1 cellular context compared by ENCODE assay signal in the genomic region with DNA sequence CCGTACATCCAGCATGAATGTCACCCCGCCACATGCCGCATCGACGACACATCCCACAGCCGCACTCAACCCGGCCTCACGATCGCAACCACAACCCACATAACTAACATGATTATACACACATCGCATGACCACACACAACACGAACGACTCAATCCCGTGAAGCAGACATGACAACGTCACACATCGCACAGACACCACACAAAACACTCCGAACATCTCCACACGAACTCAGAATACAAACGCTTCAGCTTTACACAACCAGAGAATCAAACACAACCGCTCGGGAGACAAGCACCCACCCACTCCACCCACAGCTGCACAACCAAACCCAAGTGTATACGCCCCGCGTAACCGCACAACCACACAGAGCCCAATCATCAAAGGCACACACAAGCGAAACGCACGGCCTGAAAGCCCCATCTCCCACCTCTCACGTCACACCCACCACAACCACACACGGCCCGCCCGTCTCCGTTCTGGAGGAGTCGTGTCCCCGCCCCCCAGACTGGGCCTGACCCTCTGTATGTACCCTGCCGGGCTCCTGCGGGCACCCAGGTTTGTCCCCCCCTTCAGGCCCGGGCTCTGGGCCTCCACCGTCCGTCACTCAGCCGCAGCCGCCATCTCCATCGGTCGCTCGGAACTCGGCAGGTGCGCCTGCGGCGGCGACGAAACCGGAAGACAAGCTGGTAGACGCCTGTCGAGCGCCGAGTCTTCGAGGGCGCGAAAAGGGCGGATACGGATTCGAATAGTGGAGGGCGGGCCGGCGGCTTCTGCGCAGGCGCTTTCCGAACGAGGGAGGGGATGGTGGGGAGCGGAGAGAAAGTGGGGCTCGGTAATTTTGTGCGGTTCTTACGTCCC.
TF ChIP-seq lines count a peak whose summit lies in the region.

A gene (minus strand): TSS at position 646 of the 861 bp plus-strand sequence. CDS start 3,028 bp downstream, outside the sequence.

TF ChIP-seq in HepG2, 621 proteins besides CTCF, POLR2A, EP300 and RAD21 (continued from another document and continues in another):
- no peak for TF ChIP-seq ZNF530 (CRISPR knock-in tag; IDR thresholded peaks at IDR 0.05; ENCODE audit: low read depth)
- 0 out of 2 replicates have a peak, but pooled peaks have one; percentile 85 for TF ChIP-seq ZNF558 (CRISPR knock-in tag; IDR thresholded peaks at IDR 0.05; ENCODE audit: borderline replicate concordance)
- TF ChIP-seq, protein P1, sequence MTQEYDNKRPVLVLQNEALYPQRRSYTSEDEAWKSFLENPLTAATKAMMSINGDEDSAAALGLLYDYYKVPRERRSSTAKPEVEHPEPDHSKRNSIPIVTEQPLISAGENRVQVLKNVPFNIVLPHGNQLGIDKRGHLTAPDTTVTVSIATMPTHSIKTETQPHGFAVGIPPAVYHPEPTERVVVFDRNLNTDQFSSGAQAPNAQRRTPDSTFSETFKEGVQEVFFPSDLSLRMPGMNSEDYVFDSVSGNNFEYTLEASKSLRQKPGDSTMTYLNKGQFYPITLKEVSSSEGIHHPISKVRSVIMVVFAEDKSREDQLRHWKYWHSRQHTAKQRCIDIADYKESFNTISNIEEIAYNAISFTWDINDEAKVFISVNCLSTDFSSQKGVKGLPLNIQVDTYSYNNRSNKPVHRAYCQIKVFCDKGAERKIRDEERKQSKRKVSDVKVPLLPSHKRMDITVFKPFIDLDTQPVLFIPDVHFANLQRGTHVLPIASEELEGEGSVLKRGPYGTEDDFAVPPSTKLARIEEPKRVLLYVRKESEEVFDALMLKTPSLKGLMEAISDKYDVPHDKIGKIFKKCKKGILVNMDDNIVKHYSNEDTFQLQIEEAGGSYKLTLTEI (CRISPR knock-in tag; conservative IDR thresholded peaks at IDR 0.05), result no peak; the same call in 1 of the 2 replicates
- TF ChIP-seq, protein P2, sequence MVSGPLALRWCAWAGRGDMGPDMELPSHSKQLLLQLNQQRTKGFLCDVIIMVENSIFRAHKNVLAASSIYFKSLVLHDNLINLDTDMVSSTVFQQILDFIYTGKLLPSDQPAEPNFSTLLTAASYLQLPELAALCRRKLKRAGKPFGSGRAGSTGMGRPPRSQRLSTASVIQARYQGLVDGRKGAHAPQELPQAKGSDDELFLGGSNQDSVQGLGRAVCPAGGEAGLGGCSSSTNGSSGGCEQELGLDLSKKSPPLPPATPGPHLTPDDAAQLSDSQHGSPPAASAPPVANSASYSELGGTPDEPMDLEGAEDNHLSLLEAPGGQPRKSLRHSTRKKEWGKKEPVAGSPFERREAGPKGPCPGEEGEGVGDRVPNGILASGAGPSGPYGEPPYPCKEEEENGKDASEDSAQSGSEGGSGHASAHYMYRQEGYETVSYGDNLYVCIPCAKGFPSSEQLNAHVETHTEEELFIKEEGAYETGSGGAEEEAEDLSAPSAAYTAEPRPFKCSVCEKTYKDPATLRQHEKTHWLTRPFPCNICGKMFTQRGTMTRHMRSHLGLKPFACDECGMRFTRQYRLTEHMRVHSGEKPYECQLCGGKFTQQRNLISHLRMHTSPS (CRISPR knock-in tag; IDR thresholded peaks at IDR 0.05; ENCODE audit: low read depth), result peak; percentile 59
- TF ChIP-seq TAF1 (CRISPR knock-in tag; IDR thresholded peaks at IDR 0.05), result peak; percentile 91
- TF ChIP-seq, protein P3, sequence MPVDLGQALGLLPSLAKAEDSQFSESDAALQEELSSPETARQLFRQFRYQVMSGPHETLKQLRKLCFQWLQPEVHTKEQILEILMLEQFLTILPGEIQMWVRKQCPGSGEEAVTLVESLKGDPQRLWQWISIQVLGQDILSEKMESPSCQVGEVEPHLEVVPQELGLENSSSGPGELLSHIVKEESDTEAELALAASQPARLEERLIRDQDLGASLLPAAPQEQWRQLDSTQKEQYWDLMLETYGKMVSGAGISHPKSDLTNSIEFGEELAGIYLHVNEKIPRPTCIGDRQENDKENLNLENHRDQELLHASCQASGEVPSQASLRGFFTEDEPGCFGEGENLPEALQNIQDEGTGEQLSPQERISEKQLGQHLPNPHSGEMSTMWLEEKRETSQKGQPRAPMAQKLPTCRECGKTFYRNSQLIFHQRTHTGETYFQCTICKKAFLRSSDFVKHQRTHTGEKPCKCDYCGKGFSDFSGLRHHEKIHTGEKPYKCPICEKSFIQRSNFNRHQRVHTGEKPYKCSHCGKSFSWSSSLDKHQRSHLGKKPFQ (CRISPR knock-in tag; IDR thresholded peaks at IDR 0.05; ENCODE audit: insufficient replicate concordance), result peak; percentile 36
- TF ChIP-seq, protein P4, sequence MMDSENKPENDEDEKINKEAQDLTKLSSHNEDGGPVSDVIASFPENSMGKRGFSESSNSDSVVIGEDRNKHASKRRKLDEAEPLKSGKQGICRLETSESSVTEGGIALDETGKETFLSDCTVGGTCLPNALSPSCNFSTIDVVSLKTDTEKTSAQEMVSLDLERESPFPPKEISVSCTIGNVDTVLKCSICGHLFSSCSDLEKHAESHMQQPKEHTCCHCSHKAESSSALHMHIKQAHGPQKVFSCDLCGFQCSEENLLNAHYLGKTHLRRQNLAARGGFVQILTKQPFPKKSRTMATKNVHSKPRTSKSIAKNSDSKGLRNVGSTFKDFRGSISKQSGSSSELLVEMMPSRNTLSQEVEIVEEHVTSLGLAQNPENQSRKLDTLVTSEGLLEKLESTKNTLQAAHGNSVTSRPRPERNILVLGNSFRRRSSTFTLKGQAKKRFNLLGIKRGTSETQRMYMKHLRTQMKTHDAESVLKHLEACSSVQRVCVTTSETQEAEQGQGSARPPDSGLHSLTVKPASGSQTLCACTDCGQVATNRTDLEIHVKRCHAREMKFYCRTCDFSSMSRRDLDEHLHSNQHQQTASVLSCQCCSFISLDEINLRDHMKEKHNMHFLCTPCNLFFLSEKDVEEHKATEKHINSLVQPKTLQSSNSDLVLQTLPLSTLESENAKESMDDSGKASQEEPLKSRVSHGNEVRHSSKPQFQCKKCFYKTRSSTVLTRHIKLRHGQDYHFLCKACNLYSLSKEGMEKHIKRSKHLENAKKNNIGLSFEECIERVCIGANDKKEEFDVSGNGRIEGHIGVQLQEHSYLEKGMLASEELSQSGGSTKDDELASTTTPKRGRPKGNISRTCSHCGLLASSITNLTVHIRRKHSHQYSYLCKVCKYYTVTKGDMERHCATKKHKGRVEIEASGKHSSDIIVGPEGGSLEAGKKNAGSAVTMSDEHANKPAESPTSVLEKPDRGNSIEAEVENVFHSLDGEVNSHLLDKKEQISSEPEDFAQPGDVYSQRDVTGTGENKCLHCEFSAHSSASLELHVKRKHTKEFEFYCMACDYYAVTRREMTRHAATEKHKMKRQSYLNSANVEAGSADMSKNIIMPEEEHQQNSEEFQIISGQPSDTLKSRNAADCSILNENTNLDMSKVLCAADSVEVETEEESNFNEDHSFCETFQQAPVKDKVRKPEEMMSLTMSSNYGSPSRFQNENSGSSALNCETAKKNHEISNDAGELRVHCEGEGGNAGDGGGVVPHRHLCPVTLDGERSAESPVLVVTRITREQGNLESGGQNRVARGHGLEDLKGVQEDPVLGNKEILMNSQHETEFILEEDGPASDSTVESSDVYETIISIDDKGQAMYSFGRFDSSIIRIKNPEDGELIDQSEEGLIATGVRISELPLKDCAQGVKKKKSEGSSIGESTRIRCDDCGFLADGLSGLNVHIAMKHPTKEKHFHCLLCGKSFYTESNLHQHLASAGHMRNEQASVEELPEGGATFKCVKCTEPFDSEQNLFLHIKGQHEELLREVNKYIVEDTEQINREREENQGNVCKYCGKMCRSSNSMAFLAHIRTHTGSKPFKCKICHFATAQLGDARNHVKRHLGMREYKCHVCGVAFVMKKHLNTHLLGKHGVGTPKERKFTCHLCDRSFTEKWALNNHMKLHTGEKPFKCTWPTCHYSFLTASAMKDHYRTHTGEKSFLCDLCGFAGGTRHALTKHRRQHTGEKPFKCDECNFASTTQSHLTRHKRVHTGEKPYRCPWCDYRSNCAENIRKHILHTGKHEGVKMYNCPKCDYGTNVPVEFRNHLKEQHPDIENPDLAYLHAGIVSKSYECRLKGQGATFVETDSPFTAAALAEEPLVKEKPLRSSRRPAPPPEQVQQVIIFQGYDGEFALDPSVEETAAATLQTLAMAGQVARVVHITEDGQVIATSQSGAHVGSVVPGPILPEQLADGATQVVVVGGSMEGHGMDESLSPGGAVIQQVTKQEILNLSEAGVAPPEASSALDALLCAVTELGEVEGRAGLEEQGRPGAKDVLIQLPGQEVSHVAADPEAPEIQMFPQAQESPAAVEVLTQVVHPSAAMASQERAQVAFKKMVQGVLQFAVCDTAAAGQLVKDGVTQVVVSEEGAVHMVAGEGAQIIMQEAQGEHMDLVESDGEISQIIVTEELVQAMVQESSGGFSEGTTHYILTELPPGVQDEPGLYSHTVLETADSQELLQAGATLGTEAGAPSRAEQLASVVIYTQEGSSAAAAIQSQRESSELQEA (CRISPR knock-in tag; IDR thresholded peaks at IDR 0.05; ENCODE audit: not compliant biosample characterization), result peak; percentile 96
- peak; percentile 71 for TF ChIP-seq BCL6 (CRISPR knock-in tag; IDR thresholded peaks at IDR 0.05)
- TF ChIP-seq ZNF605 (CRISPR knock-in tag; IDR thresholded peaks at IDR 0.05), result peak; percentile 75; the same call in 1 of the 2 replicates
- TF ChIP-seq MAFK (conservative IDR thresholded peaks at IDR 0.05 in 1 of 2, IDR thresholded peaks at IDR 0.05 in 1 of 2; ENCODE audit: low read length in 2 of 2), result 0 out of 4 replicates have a peak, but pooled peaks of 1 of the 2 experiments have one; percentile 22
- TF ChIP-seq PCBP1 (IDR thresholded peaks at IDR 0.05; ENCODE audit: borderline replicate concordance, low read depth, low read length), result peak; percentile 98
- no peak for TF ChIP-seq KAT2B (IDR thresholded peaks at IDR 0.05; ENCODE audit: borderline replicate concordance, low read depth, low read length)
- no peak; the same call in 1 of the 2 replicates for TF ChIP-seq ZNF7 (CRISPR knock-in tag; IDR thresholded peaks at IDR 0.05)
- peak; percentile 67; the same call in 1 of the 2 replicates for TF ChIP-seq ZNF768 (CRISPR knock-in tag; IDR thresholded peaks at IDR 0.05)
- peak; percentile 98; the same call in 1 of the 2 replicates for TF ChIP-seq ZNF556 (CRISPR knock-in tag; IDR thresholded peaks at IDR 0.05; ENCODE audit: borderline replicate concordance)
- peak; percentile 91 for TF ChIP-seq PHF5A (CRISPR knock-in tag; IDR thresholded peaks at IDR 0.05; ENCODE audit: low read depth, unreplicated experiment)
- TF ChIP-seq NFE2L2 (IDR thresholded peaks at IDR 0.05; ENCODE audit: low read length), result no peak
- no peak for TF ChIP-seq TCF12 (IDR thresholded peaks at IDR 0.05)
- no peak for TF ChIP-seq TCF12 (CRISPR knock-in tag; IDR thresholded peaks at IDR 0.05)
- TF ChIP-seq, protein P5, sequence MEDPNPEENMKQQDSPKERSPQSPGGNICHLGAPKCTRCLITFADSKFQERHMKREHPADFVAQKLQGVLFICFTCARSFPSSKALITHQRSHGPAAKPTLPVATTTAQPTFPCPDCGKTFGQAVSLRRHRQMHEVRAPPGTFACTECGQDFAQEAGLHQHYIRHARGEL (CRISPR knock-in tag; IDR thresholded peaks at IDR 0.05), result 0 out of 2 replicates have a peak, but pooled peaks have one; percentile 73
- TF ChIP-seq ZNF652 (CRISPR knock-in tag; IDR thresholded peaks at IDR 0.05; ENCODE audit: borderline replicate concordance, low read depth), result no peak
- peak; percentile 91 for TF ChIP-seq ZNF335 (CRISPR knock-in tag; IDR thresholded peaks at IDR 0.05)
- TF ChIP-seq NFYC (CRISPR knock-in tag; IDR thresholded peaks at IDR 0.05), result peak; percentile 50; the same call in 1 of the 2 replicates
- peak; percentile 81 for TF ChIP-seq MYC (CRISPR knock-in tag; IDR thresholded peaks at IDR 0.05; ENCODE audit: borderline replicate concordance)
- no peak for TF ChIP-seq ZNF121 (CRISPR knock-in tag; IDR thresholded peaks at IDR 0.05)
- TF ChIP-seq, protein P6, sequence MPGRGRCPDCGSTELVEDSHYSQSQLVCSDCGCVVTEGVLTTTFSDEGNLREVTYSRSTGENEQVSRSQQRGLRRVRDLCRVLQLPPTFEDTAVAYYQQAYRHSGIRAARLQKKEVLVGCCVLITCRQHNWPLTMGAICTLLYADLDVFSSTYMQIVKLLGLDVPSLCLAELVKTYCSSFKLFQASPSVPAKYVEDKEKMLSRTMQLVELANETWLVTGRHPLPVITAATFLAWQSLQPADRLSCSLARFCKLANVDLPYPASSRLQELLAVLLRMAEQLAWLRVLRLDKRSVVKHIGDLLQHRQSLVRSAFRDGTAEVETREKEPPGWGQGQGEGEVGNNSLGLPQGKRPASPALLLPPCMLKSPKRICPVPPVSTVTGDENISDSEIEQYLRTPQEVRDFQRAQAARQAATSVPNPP (CRISPR knock-in tag; IDR thresholded peaks at IDR 0.05), result no peak
- TF ChIP-seq ZNF446 (CRISPR knock-in tag; IDR thresholded peaks at IDR 0.05), result peak; percentile 43; the same call in 1 of the 2 replicates
- peak; percentile 87 for TF ChIP-seq ZNF331 (CRISPR knock-in tag; IDR thresholded peaks at IDR 0.05)
- TF ChIP-seq ZNF660 (CRISPR knock-in tag; IDR thresholded peaks at IDR 0.05; ENCODE audit: borderline replicate concordance, low read depth), result no peak
- no peak for TF ChIP-seq GPN1 (CRISPR knock-in tag; IDR thresholded peaks at IDR 0.05; ENCODE audit: borderline replicate concordance)
- no peak for TF ChIP-seq SMAD9 (CRISPR knock-in tag; IDR thresholded peaks at IDR 0.05)
- TF ChIP-seq, protein P7, sequence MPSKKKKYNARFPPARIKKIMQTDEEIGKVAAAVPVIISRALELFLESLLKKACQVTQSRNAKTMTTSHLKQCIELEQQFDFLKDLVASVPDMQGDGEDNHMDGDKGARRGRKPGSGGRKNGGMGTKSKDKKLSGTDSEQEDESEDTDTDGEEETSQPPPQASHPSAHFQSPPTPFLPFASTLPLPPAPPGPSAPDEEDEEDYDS (CRISPR knock-in tag; IDR thresholded peaks at IDR 0.05), result peak; percentile 78
- peak; percentile 60 for TF ChIP-seq SIX4 (CRISPR knock-in tag; IDR thresholded peaks at IDR 0.05)
- TF ChIP-seq, protein P8, sequence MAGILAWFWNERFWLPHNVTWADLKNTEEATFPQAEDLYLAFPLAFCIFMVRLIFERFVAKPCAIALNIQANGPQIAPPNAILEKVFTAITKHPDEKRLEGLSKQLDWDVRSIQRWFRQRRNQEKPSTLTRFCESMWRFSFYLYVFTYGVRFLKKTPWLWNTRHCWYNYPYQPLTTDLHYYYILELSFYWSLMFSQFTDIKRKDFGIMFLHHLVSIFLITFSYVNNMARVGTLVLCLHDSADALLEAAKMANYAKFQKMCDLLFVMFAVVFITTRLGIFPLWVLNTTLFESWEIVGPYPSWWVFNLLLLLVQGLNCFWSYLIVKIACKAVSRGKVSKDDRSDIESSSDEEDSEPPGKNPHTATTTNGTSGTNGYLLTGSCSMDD (CRISPR knock-in tag; IDR thresholded peaks at IDR 0.05), result no peak
- peak; percentile 19 for TF ChIP-seq U2AF1 (optimal IDR thresholded peaks at IDR 0.05; ENCODE audit: low read depth, low read length)
- TF ChIP-seq ISL2 (CRISPR knock-in tag; IDR thresholded peaks at IDR 0.05), result peak; percentile 83
- 0 out of 2 replicates have a peak, but pooled peaks have one; percentile 22 for TF ChIP-seq PAWR (CRISPR knock-in tag; IDR thresholded peaks at IDR 0.05; ENCODE audit: borderline replicate concordance)
- TF ChIP-seq ZNF749 (CRISPR knock-in tag; IDR thresholded peaks at IDR 0.05; ENCODE audit: borderline replicate concordance), result peak; percentile 46; the same call in 1 of the 2 replicates
- no peak for TF ChIP-seq SYNCRIP (IDR thresholded peaks at IDR 0.05; ENCODE audit: insufficient read depth, low read depth, low read length)
- TF ChIP-seq ZNF367 (CRISPR knock-in tag; IDR thresholded peaks at IDR 0.05; ENCODE audit: borderline replicate concordance), result no peak
- peak; percentile 90; the same call in 1 of the 2 replicates for TF ChIP-seq ZNF33A (CRISPR knock-in tag; IDR thresholded peaks at IDR 0.05; ENCODE audit: borderline replicate concordance)
- 0 out of 2 replicates have a peak, but pooled peaks have one; percentile 8 for TF ChIP-seq CHCHD3 (CRISPR knock-in tag; IDR thresholded peaks at IDR 0.05)
- peak; percentile 85 for TF ChIP-seq ARNTL (CRISPR knock-in tag; IDR thresholded peaks at IDR 0.05)
- TF ChIP-seq PTBP1 (IDR thresholded peaks at IDR 0.05; ENCODE audit: low read depth, low read length, poor library complexity, severe bottlenecking), result peak; percentile 87
- peak; percentile 99 for TF ChIP-seq RBM39 (IDR thresholded peaks at IDR 0.05; ENCODE audit: low read depth, low read length, poor library complexity, severe bottlenecking)
